Comparison of ENCODE assay signal across 10 cellular contexts in the genomic region with DNA sequence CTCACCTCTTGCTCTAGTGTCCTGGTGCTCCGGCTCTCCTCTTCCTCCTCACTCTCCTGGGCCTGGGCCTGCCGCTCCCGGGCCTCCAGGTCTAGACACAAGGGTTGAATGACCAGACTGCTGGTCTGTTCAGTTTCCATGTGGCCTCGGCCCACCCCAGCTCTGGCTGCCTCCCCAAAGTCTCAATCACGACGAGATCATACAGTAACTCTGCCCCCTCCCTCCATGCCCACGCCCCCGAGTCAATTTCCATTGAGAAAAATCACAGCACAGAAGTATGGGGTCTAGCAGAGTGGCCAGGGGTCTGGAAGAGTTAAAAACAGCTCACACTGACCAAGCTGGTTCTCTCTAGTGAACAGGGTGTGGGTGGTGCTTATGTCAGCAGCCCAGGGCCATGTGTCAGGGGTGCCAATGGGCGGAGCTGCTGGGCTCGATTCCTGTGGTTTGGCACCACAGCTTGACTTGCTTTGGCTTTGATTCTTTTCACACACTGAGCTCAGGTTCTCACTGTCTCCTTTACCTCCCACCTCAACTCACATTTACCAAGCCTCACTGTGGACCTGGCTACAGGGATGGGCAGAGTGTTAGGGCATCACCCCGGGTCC. TPM values are rescaled to one million over a fixed set of nuclear protein-coding genes. Genes with fewer than 3 reads are reported as not detected.
DNase-seq lines count a peak whose midpoint lies in the region; ATAC-seq, FAIRE-seq and TF ChIP-seq lines count a peak whose summit lies in the region.
"Had no signal": no experiment of that assay in that cellular context is flagged by ENCODE, and none has a peak within 500 bp of the region (broad histone marks: within the 10 kb centered on the region; RNA-seq: fewer than 3 reads in every experiment).

No MANE protein-coding gene starts in this region.

- H3K4me1 ChIP-seq in skeletal muscle tissue (ENCODE audit: control insufficient read depth in 3 of 3, insufficient read depth in 3 of 3, low read length in 3 of 3), result peaks cover 4 to 10% (median 9%) of the 10 kb centered on the region in 3 donors
- H3K4me1 ChIP-seq: parathyroid adenoma had no signal

- peak overlapping the region; percentile 21 for H3K27ac ChIP-seq in skeletal muscle tissue (ENCODE audit: low read depth, low read length)
- H3K27ac ChIP-seq: coronary artery, parathyroid adenoma had no signal

- no peak overlapping the region for H3K27ac Mint-ChIP-seq in mesothelial cell of epicardium

- TF ChIP-seq POLR2A in H54 (IDR thresholded peaks at IDR 0.05; ENCODE audit: low read depth, low read length), result no peak

- H3K36me3 ChIP-seq in skeletal muscle tissue (ENCODE audit: control insufficient read depth in 3 of 3, insufficient read depth in 3 of 3, low read length in 3 of 3), result peaks cover 63 to 66% (median 64%) of the 10 kb centered on the region in 3 donors

- no peak for TF ChIP-seq CTCF in mesothelial cell of epicardium (IDR thresholded peaks at IDR 0.05; ENCODE audit: unreplicated experiment)

- no peaks in the 10 kb centered on the region for H3K9me3 Mint-ChIP-seq in mesothelial cell of epicardium

- peaks cover 21% of the 10 kb centered on the region for H3K36me3 Mint-ChIP-seq in mesothelial cell of epicardium

- no peaks in the 10 kb centered on the region for H3K4me1 Mint-ChIP-seq in mesothelial cell of epicardium

- H3K4me3 Mint-ChIP-seq in mesothelial cell of epicardium, result no peak overlapping the region

- DNase-seq in H54 (ENCODE audit: insufficient read length, low spot score) (peak; percentile 77), SW480 (ENCODE audit: low spot score) (peak; percentile 74), mesothelial cell of epicardium (ENCODE audit: low spot score in 2 of 2, unreplicated experiment in 2 of 2) (no peak), NCI-H1694 (lab: John Stamatoyannopoulos, UW) (no peak)
- DNase-seq in stimulated activated naive CD4-positive, alpha-beta T cell (lab: John Stamatoyannopoulos, UW), result no peak

- H3K9ac ChIP-seq in skeletal muscle tissue (ENCODE audit: low read depth in 1 of 3, low read length in 3 of 3), result no peak overlapping the region
- H3K9ac ChIP-seq: parathyroid adenoma had no signal

- H3K27me3 Mint-ChIP-seq in mesothelial cell of epicardium (ENCODE audit: low read depth), result no peaks in the 10 kb centered on the region

- peak; percentile 95 for ATAC-seq in esophagus mucosa
- ATAC-seq: Panc1 had no signal

- H3K27me3 ChIP-seq in skeletal muscle tissue (ENCODE audit: control insufficient read depth in 3 of 3, insufficient read depth in 3 of 3, low read length in 3 of 3), result no peaks in the 10 kb centered on the region

- FAIRE-seq in H54 (lab: Jason Lieb, UNC), result peak; percentile 94

- H3K9me3 ChIP-seq in skeletal muscle tissue (ENCODE audit: control insufficient read depth in 3 of 3, low read length in 3 of 3), result no peaks in the 10 kb centered on the region

- H3K4me3 ChIP-seq in skeletal muscle tissue (ENCODE audit: low read length in 3 of 3), result no peak overlapping the region
- H3K4me3 ChIP-seq: coronary artery had no signal

RNA-seq across cellular contexts. Expression of gene C15orf62, which starts 6.9 kb away (rescaled TPM):
- total RNA-seq in esophagus mucosa, result 4.0 TPM
- not detected for total RNA-seq in skeletal muscle tissue
- total RNA-seq in mesothelial cell of epicardium, result 0.44 to 0.47 TPM (median 0.45 TPM) in 3 replicates

RNA-seq across cellular contexts. Expression of gene GCHFR, which starts 12.8 kb away (rescaled TPM):
- total RNA-seq in esophagus mucosa (13.0 TPM), skeletal muscle tissue (1.6 TPM), mesothelial cell of epicardium (12.6 to 15.8 TPM (median 14.4 TPM) in 3 replicates)

RNA-seq across cellular contexts. Expression of gene RMDN3, which starts 21.6 kb away (rescaled TPM):
- total RNA-seq in esophagus mucosa (21.2 TPM), skeletal muscle tissue (14.6 TPM), mesothelial cell of epicardium (25.1 to 29.3 TPM (median 26.9 TPM) in 3 replicates)

RNA-seq across cellular contexts. Expression of gene ZFYVE19, which starts 30.2 kb away (rescaled TPM):
- total RNA-seq in esophagus mucosa, result 18.4 TPM
- 19.8 TPM for total RNA-seq in skeletal muscle tissue
- total RNA-seq in mesothelial cell of epicardium, result 20.9 to 24.4 TPM (median 24.2 TPM) in 3 replicates

RNA-seq across cellular contexts. Expression of gene DNAJC17, which starts 30.6 kb away (rescaled TPM):
- 20.8 TPM for total RNA-seq in esophagus mucosa
- 10.4 TPM for total RNA-seq in skeletal muscle tissue
- total RNA-seq in mesothelial cell of epicardium, result 36.4 to 44.3 TPM (median 41.2 TPM) in 3 replicates

Comparison
In these comparisons a context has a peak if more than half of its experiments do, and no peak if none do; other contexts are left out.
1. DNase-seq: peak in H54 (single experiment) and SW480 (single experiment); none in stimulated activated naive CD4-positive, alpha-beta T cell (0 of 6), mesothelial cell of epicardium (0 of 2) and NCI-H1694 (single experiment).